9 cellular contexts compared by ENCODE assay signal in the genomic region with DNA sequence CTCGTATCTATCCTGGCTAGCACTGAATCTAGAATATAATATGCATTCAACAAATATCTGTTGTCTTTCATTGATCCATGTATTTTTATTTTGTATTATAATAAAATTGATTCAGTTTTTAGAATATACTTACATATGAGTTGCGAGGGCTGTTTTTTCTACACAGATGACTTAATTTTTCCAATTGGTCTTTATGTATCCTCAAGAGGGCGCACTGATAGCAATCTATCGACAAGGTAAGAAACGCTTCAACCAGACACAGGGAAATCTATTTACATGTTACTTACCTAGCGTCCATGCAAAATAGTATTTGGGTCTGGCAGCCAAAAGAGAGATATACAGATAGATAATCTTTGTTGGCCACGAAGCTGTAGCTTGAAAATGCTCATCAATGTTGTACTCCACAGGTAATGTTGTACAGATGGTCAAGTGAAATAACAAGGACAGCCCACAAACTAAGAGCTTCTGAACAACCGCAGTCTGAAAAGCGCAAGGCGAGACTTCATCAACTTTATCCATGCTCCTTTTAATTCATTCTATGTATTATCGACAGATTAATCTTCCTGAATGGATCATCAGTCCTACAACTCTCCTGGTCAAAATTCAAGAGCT. TPM values are rescaled to one million over a fixed set of nuclear protein-coding genes. Genes with fewer than 3 reads are reported as not detected.
DNase-seq lines count a peak whose midpoint lies in the region; ATAC-seq and TF ChIP-seq lines count a peak whose summit lies in the region.
"Had no signal": no experiment of that assay in that cellular context is flagged by ENCODE, and none has a peak within 500 bp of the region (broad histone marks: within the 10 kb centered on the region; RNA-seq: fewer than 3 reads in every experiment).

No MANE protein-coding gene starts in this region.

- no peak overlapping the region for H3K4me3 Mint-ChIP-seq in activated CD8-positive, alpha-beta T cell treated with anti-CD3 and anti-CD28 coated beads for 36 hours
- H3K4me3 Mint-ChIP-seq in activated CD8-positive, alpha-beta T cell treated with anti-CD3 and anti-CD28 coated beads, Interleukin-2, amount 10 ng/mL, durations not matched to agents 7 days and 5 days, result no peak overlapping the region
- H3K4me3 Mint-ChIP-seq: activated naive CD4-positive, alpha-beta T cell treated with anti-CD3 and anti-CD28 coated beads, Interleukin-2, amount 50 U/mL, for 24 hours had no signal

- no peak overlapping the region for H3K27ac Mint-ChIP-seq in activated CD8-positive, alpha-beta T cell treated with anti-CD3 and anti-CD28 coated beads for 36 hours
- no peak overlapping the region for H3K27ac Mint-ChIP-seq in activated CD8-positive, alpha-beta T cell treated with anti-CD3 and anti-CD28 coated beads, Interleukin-2, amount 10 ng/mL, durations not matched to agents 7 days and 5 days
- H3K27ac Mint-ChIP-seq: activated naive CD4-positive, alpha-beta T cell treated with anti-CD3 and anti-CD28 coated beads, Interleukin-2, amount 50 U/mL, for 24 hours had no signal

- peak; percentile 51 for TF ChIP-seq CTCF in activated CD8-positive, alpha-beta T cell treated with anti-CD3 and anti-CD28 coated beads for 36 hours (IDR thresholded peaks at IDR 0.05)

- no peaks in the 10 kb centered on the region for H3K36me3 Mint-ChIP-seq in activated CD8-positive, alpha-beta T cell treated with anti-CD3 and anti-CD28 coated beads for 36 hours (ENCODE audit: low read depth)
- no peaks in the 10 kb centered on the region for H3K36me3 Mint-ChIP-seq in activated CD8-positive, alpha-beta T cell treated with anti-CD3 and anti-CD28 coated beads, Interleukin-2, amount 10 ng/mL, durations not matched to agents 7 days and 5 days (ENCODE audit: low read depth)
- H3K36me3 Mint-ChIP-seq: activated naive CD4-positive, alpha-beta T cell treated with anti-CD3 and anti-CD28 coated beads, Interleukin-2, amount 50 U/mL, for 24 hours had no signal

- peaks cover 1% of the 10 kb centered on the region for H3K27me3 Mint-ChIP-seq in activated CD8-positive, alpha-beta T cell treated with anti-CD3 and anti-CD28 coated beads for 36 hours
- H3K27me3 Mint-ChIP-seq in activated CD8-positive, alpha-beta T cell treated with anti-CD3 and anti-CD28 coated beads, Interleukin-2, amount 10 ng/mL, durations not matched to agents 7 days and 5 days (ENCODE audit: low read depth), result peaks cover 4% of the 10 kb centered on the region
- H3K27me3 Mint-ChIP-seq: activated naive CD4-positive, alpha-beta T cell treated with anti-CD3 and anti-CD28 coated beads, Interleukin-2, amount 50 U/mL, for 24 hours had no signal

- POLR2A ChIA-PET in activated CD8-positive, alpha-beta T cell treated with anti-CD3 and anti-CD28 coated beads for 36 hours (lab: Charles Lee), result no interaction called here
- POLR2A ChIA-PET in activated CD8-positive, alpha-beta T cell treated with anti-CD3 and anti-CD28 coated beads, Interleukin-2, amount 10 ng/mL, durations not matched to agents 7 days and 5 days (lab: Charles Lee), result no interaction called here

- intact Hi-C loops in activated CD8-positive, alpha-beta T cell treated with anti-CD3 and anti-CD28 coated beads for 36 hours (cut with micrococcal nuclease), result loop anchor here (5.0 kb wide), 1 partner anchor 264 kb away; no protein-coding TSS in a partner anchor

- H3K4me1 Mint-ChIP-seq in activated CD8-positive, alpha-beta T cell treated with anti-CD3 and anti-CD28 coated beads for 36 hours (ENCODE audit: low read depth), result no peaks in the 10 kb centered on the region
- H3K4me1 Mint-ChIP-seq in activated CD8-positive, alpha-beta T cell treated with anti-CD3 and anti-CD28 coated beads, Interleukin-2, amount 10 ng/mL, durations not matched to agents 7 days and 5 days (ENCODE audit: low read depth), result no peaks in the 10 kb centered on the region
- H3K4me1 Mint-ChIP-seq: activated naive CD4-positive, alpha-beta T cell treated with anti-CD3 and anti-CD28 coated beads, Interleukin-2, amount 50 U/mL, for 24 hours had no signal

- DNase-seq in activated CD8-positive, alpha-beta T cell treated with anti-CD3 and anti-CD28 coated beads for 36 hours, result no peak
- no peak for DNase-seq in activated CD8-positive, alpha-beta T cell treated with anti-CD3 and anti-CD28 coated beads, Interleukin-2, amount 10 ng/mL, durations not matched to agents 7 days and 5 days
- DNase-seq in NCI-H1092 (lab: John Stamatoyannopoulos, UW) (peak; percentile 24), SKM-1 (lab: John Stamatoyannopoulos, UW; ENCODE audit: unreplicated experiment) (peak; percentile 23), globus pallidus (ENCODE audit: low spot score) (peak; percentile 72), superior temporal gyrus (ENCODE audit: extremely low spot score) (peak; percentile 87)

- H3K9me3 Mint-ChIP-seq in activated CD8-positive, alpha-beta T cell treated with anti-CD3 and anti-CD28 coated beads for 36 hours, result no peaks in the 10 kb centered on the region
- no peaks in the 10 kb centered on the region for H3K9me3 Mint-ChIP-seq in activated CD8-positive, alpha-beta T cell treated with anti-CD3 and anti-CD28 coated beads, Interleukin-2, amount 10 ng/mL, durations not matched to agents 7 days and 5 days (ENCODE audit: insufficient read depth)
- H3K9me3 Mint-ChIP-seq: activated naive CD4-positive, alpha-beta T cell treated with anti-CD3 and anti-CD28 coated beads, Interleukin-2, amount 50 U/mL, for 24 hours had no signal

- CTCF ChIA-PET in activated CD8-positive, alpha-beta T cell treated with anti-CD3 and anti-CD28 coated beads for 36 hours (lab: Charles Lee), result interaction anchor here (0.6 to 2.4 kb wide), 10 partner anchors 9 to 267 kb away, joined by 3 to 14 read pairs (median 4); no protein-coding TSS in a partner anchor
- CTCF ChIA-PET in activated CD8-positive, alpha-beta T cell treated with anti-CD3 and anti-CD28 coated beads, Interleukin-2, amount 10 ng/mL, durations not matched to agents 7 days and 5 days (lab: Charles Lee), result interaction anchor here (0.7 to 1.9 kb wide), 5 partner anchors 9 to 269 kb away, joined by 3 to 5 read pairs (median 4); no protein-coding TSS in a partner anchor

- no peak for ATAC-seq in activated CD8-positive, alpha-beta T cell treated with anti-CD3 and anti-CD28 coated beads for 36 hours
- ATAC-seq in activated CD8-positive, alpha-beta T cell treated with anti-CD3 and anti-CD28 coated beads, Interleukin-2, amount 10 ng/mL, durations not matched to agents 7 days and 5 days, result no peak
- ATAC-seq in GM18498 (IDR thresholded peaks at IDR 0.05; ENCODE audit: unreplicated experiment), result no peak
- ATAC-seq in HG02678 (IDR thresholded peaks at IDR 0.05; ENCODE audit: unreplicated experiment), result no peak

RNA-seq across cellular contexts. Expression of gene KIDINS220, which starts 35.5 kb away (rescaled TPM):
- total RNA-seq in activated CD8-positive, alpha-beta T cell treated with anti-CD3 and anti-CD28 coated beads for 36 hours, result 10 to 100 TPM; 20.8 to 20.9 TPM
- 10 to 100 TPM; 27.2 to 30.0 TPM for total RNA-seq in activated CD8-positive, alpha-beta T cell treated with anti-CD3 and anti-CD28 coated beads, Interleukin-2, amount 10 ng/mL, durations not matched to agents 7 days and 5 days

Comparison
In these comparisons a context has a peak if more than half of its experiments do, and no peak if none do; other contexts are left out.
1. DNase-seq: peak in NCI-H1092 (single experiment), SKM-1 (single experiment), globus pallidus (single experiment) and superior temporal gyrus (single experiment); none in activated CD8-positive, alpha-beta T cell treated with anti-CD3 and anti-CD28 coated beads for 36 hours (single experiment) and activated CD8-positive, alpha-beta T cell treated with anti-CD3 and anti-CD28 coated beads, Interleukin-2, amount 10 ng/mL, durations not matched to agents 7 days and 5 days (single experiment).